Comparison of ENCODE assay signal across 29 cellular contexts in genomic region chr7:127802845-127803244, GRCh38.
"Had no signal": no experiment of that assay in that cellular context is flagged by ENCODE, and none has a peak within 500 bp of the region (broad histone marks: within the 10 kb centered on the region; RNA-seq: fewer than 3 reads in every experiment).

No MANE protein-coding gene starts in this region.

- H3K9me3 ChIP-seq: MG63, SJCRH30 had no signal

- FAIRE-seq: RCC 7860 had no signal

- H3K27ac ChIP-seq: PC-9, RWPE1, SJCRH30 had no signal

- H2AFZ ChIP-seq: PC-9 had no signal

- H3K4me2 ChIP-seq: PC-9 had no signal

- DNase-seq: Kasumi-1, MG63, NCI-H1048, NCI-H1092 treated with DMSO at 0.1 percent for 48 hours, NCI-H1436, NCI-H146, NCI-H1694, NCI-H187, NCI-H1930, NCI-H2029 treated with DMSO at 0.1 percent for 48 hours, NCI-H2081 treated with DMSO at 0.1 percent for 48 hours, NCI-H2107, NCI-H226, NCI-H446 treated with DMSO at 0.1 percent for 48 hours, NCI-H510A, NCI-H524, NCI-H526, NCI-H748 treated with DMSO at 0.1 percent for 48 hours, NCI-H82, PC-9, SHP77, SIG-M5, SW 1271, T-helper 1 cell had no signal

- ATAC-seq: Panc1, Right ventricle myocardium inferior had no signal

- H3K27me3 ChIP-seq: MG63, SJCRH30 had no signal

- H3K4me3 ChIP-seq: MG63, PC-9, SJCRH30 had no signal
